In the genomic region with DNA sequence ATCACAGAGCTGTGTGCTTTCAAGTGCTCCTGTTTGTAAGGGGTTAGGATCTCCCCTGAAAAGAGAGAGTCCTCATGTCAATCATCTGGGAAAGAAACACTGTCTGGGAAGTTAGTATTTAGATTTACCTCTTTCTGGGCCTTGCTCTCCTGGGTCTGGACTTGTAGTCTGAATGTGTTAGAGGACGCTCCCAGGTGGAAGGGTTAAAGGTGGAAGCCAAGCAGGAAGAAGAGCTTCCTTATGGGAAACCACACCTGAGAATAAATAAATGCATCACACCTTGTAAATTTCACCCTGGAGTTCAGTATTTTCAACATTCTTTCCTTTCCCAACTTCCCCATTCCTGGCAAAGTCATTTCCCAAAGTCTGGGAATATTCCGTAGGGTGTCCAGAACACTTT, we compare ENCODE assay signal across 1 cellular context.
TF ChIP-seq lines count a peak whose summit lies in the region.

No MANE protein-coding gene starts in this region.

TF ChIP-seq in GM12878, 131 proteins besides CTCF, POLR2A, EP300 and RAD21 (continued from another document):
- TF ChIP-seq, protein P1, sequence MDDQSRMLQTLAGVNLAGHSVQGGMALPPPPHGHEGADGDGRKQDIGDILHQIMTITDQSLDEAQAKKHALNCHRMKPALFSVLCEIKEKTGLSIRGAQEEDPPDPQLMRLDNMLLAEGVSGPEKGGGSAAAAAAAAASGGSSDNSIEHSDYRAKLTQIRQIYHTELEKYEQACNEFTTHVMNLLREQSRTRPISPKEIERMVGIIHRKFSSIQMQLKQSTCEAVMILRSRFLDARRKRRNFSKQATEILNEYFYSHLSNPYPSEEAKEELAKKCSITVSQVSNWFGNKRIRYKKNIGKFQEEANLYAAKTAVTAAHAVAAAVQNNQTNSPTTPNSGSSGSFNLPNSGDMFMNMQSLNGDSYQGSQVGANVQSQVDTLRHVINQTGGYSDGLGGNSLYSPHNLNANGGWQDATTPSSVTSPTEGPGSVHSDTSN (IDR thresholded peaks at IDR 0.05; ENCODE audit: insufficient replicate concordance, low read depth, low read length): no peak
- TF ChIP-seq, protein P2, sequence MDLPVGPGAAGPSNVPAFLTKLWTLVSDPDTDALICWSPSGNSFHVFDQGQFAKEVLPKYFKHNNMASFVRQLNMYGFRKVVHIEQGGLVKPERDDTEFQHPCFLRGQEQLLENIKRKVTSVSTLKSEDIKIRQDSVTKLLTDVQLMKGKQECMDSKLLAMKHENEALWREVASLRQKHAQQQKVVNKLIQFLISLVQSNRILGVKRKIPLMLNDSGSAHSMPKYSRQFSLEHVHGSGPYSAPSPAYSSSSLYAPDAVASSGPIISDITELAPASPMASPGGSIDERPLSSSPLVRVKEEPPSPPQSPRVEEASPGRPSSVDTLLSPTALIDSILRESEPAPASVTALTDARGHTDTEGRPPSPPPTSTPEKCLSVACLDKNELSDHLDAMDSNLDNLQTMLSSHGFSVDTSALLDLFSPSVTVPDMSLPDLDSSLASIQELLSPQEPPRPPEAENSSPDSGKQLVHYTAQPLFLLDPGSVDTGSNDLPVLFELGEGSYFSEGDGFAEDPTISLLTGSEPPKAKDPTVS (IDR thresholded peaks at IDR 0.05; ENCODE audit: low read depth, low read length): no peak
- TF ChIP-seq SMAD1 (IDR thresholded peaks at IDR 0.05; ENCODE audit: low read depth, partially characterized antibody) (no peak), BCL11A (IDR thresholded peaks at IDR 0.05; ENCODE audit: low read depth, low read length) (no peak), BHLHE40 (IDR thresholded peaks at IDR 0.05; ENCODE audit: borderline replicate concordance in 1 of 2, low read depth in 2 of 2, low read length in 1 of 2) (no peak), GABPA (IDR thresholded peaks at IDR 0.05; ENCODE audit: low read depth) (no peak), NBN (IDR thresholded peaks at IDR 0.05) (no peak)
